ENCODE assay signal across 1 cellular context in genomic region chr17:67068999-67069398, GRCh38.
TF ChIP-seq lines count a peak whose summit lies in the region.

No MANE protein-coding gene starts in this region.

TF ChIP-seq in IMR-90, 13 proteins besides CTCF, POLR2A, EP300 and RAD21 (continued from another document):
- TF ChIP-seq ELK1 (IDR thresholded peaks at IDR 0.05; ENCODE audit: borderline replicate concordance, low read depth, low read length): no peak
- TF ChIP-seq CEBPB (IDR thresholded peaks at IDR 0.05; ENCODE audit: low read depth, low read length): no peak
